ENCODE assay signal across 22 cellular contexts in the genomic region with DNA sequence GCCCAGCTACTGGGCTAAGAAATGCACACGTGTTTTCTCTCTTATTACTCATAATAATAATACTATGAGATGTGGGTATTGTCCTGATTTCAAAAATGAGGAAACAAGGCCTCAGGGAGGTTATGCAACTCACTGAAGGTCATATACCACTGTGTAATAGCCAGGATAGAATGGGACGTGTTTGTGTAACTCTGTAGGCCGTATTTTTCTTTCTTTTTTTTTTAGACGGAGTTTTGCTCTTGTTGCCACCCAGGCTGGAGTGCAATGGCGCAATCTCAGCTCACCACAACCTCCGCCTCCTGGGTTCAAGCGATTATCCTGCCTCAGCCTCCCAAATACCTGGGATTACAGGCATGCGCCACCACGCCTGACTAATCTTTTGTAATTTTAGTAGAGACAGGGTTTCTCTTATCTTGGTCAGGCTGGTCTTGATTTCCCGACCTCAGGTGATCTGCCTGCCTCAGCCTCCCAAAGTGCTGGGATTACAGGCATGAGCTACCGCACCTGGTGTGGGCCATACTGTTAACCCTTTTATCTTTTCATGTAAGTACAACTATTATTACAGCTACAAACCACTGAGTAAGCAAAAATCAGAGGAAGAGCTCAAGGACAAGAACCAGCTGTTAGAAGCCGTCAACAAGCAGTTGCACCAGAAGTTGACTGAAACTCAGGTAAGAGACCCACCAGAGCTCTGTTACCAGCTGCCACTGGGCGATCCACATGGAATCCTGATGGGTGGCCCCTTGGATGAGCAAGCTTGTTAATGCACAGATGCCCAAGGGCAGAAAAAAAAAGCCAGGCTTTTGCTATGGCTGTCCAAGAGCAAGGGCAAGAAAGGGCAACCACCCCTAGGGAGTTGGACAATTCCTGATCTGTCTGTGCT. TPM values are rescaled to one million over a fixed set of nuclear protein-coding genes. Genes with fewer than 3 reads are reported as not detected.
DNase-seq lines count a peak whose midpoint lies in the region; ATAC-seq and TF ChIP-seq lines count a peak whose summit lies in the region.
"Had no signal": no experiment of that assay in that cellular context is flagged by ENCODE, and none has a peak within 500 bp of the region (broad histone marks: within the 10 kb centered on the region; RNA-seq: fewer than 3 reads in every experiment).

No MANE protein-coding gene starts in this region.

- CTCF ChIA-PET in activated naive CD4-positive, alpha-beta T cell treated with anti-CD3 and anti-CD28 coated beads, Interleukin-2, amount 10 ng/mL, durations not matched to agents 7 days and 5 days (lab: Charles Lee): no interaction called here

- H3K4me3 Mint-ChIP-seq in activated naive CD4-positive, alpha-beta T cell treated with anti-CD3 and anti-CD28 coated beads, Interleukin-2, amount 10 ng/mL, durations not matched to agents 7 days and 5 days: no peak overlapping the region
- H3K4me3 Mint-ChIP-seq: nephron progenitor cell had no signal

- TF ChIP-seq EP300 in suprapubic skin (IDR thresholded peaks at IDR 0.05): no peak

- TF ChIP-seq POLR2A in suprapubic skin (IDR thresholded peaks at IDR 0.05): no peak

- H3K4me3 ChIP-seq in suprapubic skin: no peak overlapping the region
- H3K4me3 ChIP-seq: body of pancreas had no signal

- peak; percentile 74 for ATAC-seq in left lobe of liver
- ATAC-seq in HG03442 (IDR thresholded peaks at IDR 0.05; ENCODE audit: unreplicated experiment): no peak
- ATAC-seq in GM18517 (IDR thresholded peaks at IDR 0.05; ENCODE audit: unreplicated experiment): no peak
- ATAC-seq: left colon; stimulated activated naive CD8-positive, alpha-beta T cell treated with anti-CD3 and anti-CD28 coated beads, Interleukin-15, Interleukin-2, amounts not matched to agents 100 U/mL and 50 U/mL, for 24 hours had no signal

- H3K27me3 Mint-ChIP-seq in activated naive CD4-positive, alpha-beta T cell treated with anti-CD3 and anti-CD28 coated beads, Interleukin-2, amount 10 ng/mL, durations not matched to agents 7 days and 5 days: no peaks in the 10 kb centered on the region

- H3K27me3 ChIP-seq in suprapubic skin: no peaks in the 10 kb centered on the region
- H3K27me3 ChIP-seq: body of pancreas had no signal

- H3K36me3 ChIP-seq in suprapubic skin: peaks cover 48% of the 10 kb centered on the region

- no peak for DNase-seq in activated naive CD4-positive, alpha-beta T cell treated with anti-CD3 and anti-CD28 coated beads, Interleukin-2, amount 10 ng/mL, durations not matched to agents 7 days and 5 days
- no peak for DNase-seq in activated naive CD4-positive, alpha-beta T cell (lab: John Stamatoyannopoulos, UW)
- peak; percentile 70 for DNase-seq in left lobe of liver (ENCODE audit: low spot score)
- DNase-seq in suprapubic skin (ENCODE audit: low spot score in 2 of 2): no peak
- DNase-seq in T-helper 1 cell: no peak
- DNase-seq: activated CD8-positive, alpha-beta memory T cell treated with anti-CD3 and anti-CD28 coated beads for 24 hours; activated gamma-delta T cell; COR-L47; effector CD8-positive, alpha-beta T cell; glutamatergic neuron; left colon; NCI-H1694; NCI-H526; nephron progenitor cell; RPMI8226; stimulated activated naive CD8-positive, alpha-beta T cell treated with anti-CD3 and anti-CD28 coated beads, Interleukin-15, Interleukin-2, amounts not matched to agents 100 U/mL and 50 U/mL, for 24 hours had no signal

- H3K27ac ChIP-seq in VCaP: peak overlapping the region; percentile 91
- H3K27ac ChIP-seq in suprapubic skin: peak overlapping the region; percentile 33

- H3K27ac Mint-ChIP-seq in activated naive CD4-positive, alpha-beta T cell treated with anti-CD3 and anti-CD28 coated beads, Interleukin-2, amount 10 ng/mL, durations not matched to agents 7 days and 5 days: peak overlapping the region; percentile 76
- H3K27ac Mint-ChIP-seq: nephron progenitor cell had no signal

- 87% methylated on average over 13 of the region's 13 CpGs for WGBS in suprapubic skin

- TF ChIP-seq CTCF in VCaP (conservative IDR thresholded peaks at IDR 0.05) (no peak), suprapubic skin (IDR thresholded peaks at IDR 0.05) (no peak)

- H3K4me1 ChIP-seq in suprapubic skin: peaks cover 5% of the 10 kb centered on the region

- H3K9me3 Mint-ChIP-seq in activated naive CD4-positive, alpha-beta T cell treated with anti-CD3 and anti-CD28 coated beads, Interleukin-2, amount 10 ng/mL, durations not matched to agents 7 days and 5 days: no peaks in the 10 kb centered on the region
- H3K9me3 Mint-ChIP-seq: nephron progenitor cell had no signal

- H3K36me3 Mint-ChIP-seq in activated naive CD4-positive, alpha-beta T cell treated with anti-CD3 and anti-CD28 coated beads, Interleukin-2, amount 10 ng/mL, durations not matched to agents 7 days and 5 days: peaks cover 74% of the 10 kb centered on the region

- no peaks in the 10 kb centered on the region for H3K9me3 ChIP-seq in suprapubic skin
- H3K9me3 ChIP-seq: body of pancreas had no signal

- H3K4me1 Mint-ChIP-seq in activated naive CD4-positive, alpha-beta T cell treated with anti-CD3 and anti-CD28 coated beads, Interleukin-2, amount 10 ng/mL, durations not matched to agents 7 days and 5 days: peaks cover 13% of the 10 kb centered on the region

RNA-seq across cellular contexts. Expression of gene KNSTRN, which starts 6.7 kb away (rescaled TPM):
- total RNA-seq in left lobe of liver (9.2 TPM), suprapubic skin (10 to 100 TPM; 13.5 to 24.3 (median 18.9) TPM)

RNA-seq across cellular contexts. Expression of gene IVD, which starts 16.4 kb away (rescaled TPM):
- 229 TPM for total RNA-seq in left lobe of liver
- 10 to 100 TPM in 2 of 4 donors, 1 to 10 TPM in 2; 7.7 to 18.3 (median 13.3) TPM for total RNA-seq in suprapubic skin

RNA-seq across cellular contexts. Expression of gene DISP2, which starts 31.2 kb away (rescaled TPM):
- total RNA-seq in left lobe of liver: 0.25 TPM
- total RNA-seq in suprapubic skin: under 1 TPM in 3 of 4 donors, not detected in 1; 0.04 to 0.21 (median 0.05) TPM

RNA-seq across cellular contexts. Expression of gene PHGR1, which starts 38.3 kb away (rescaled TPM):
- not detected for total RNA-seq in left lobe of liver
- total RNA-seq in suprapubic skin: not detected
- total RNA-seq: A172, body of pancreas, G401 had no signal

RNA-seq across cellular contexts. Expression of gene CCDC9B, which starts 48.4 kb away (rescaled TPM):
- total RNA-seq in left lobe of liver (16.6 TPM), suprapubic skin (10 to 100 TPM in 2 of 4 donors, 1 to 10 TPM in 2; 6.1 to 47.9 (median 10.9) TPM)

Comparison
In these comparisons a context has a peak if more than half of its experiments do, and no peak if none do; other contexts are left out.
1. RNA of gene IVD, which starts 16.4 kb away (total RNA-seq): 229 TPM in left lobe of liver (single experiment); 7.7 to 18.3 TPM in suprapubic skin; every median in the first group is over 10 times any median in the second.